ENCODE assay signal across 6 cellular contexts in the genomic region with DNA sequence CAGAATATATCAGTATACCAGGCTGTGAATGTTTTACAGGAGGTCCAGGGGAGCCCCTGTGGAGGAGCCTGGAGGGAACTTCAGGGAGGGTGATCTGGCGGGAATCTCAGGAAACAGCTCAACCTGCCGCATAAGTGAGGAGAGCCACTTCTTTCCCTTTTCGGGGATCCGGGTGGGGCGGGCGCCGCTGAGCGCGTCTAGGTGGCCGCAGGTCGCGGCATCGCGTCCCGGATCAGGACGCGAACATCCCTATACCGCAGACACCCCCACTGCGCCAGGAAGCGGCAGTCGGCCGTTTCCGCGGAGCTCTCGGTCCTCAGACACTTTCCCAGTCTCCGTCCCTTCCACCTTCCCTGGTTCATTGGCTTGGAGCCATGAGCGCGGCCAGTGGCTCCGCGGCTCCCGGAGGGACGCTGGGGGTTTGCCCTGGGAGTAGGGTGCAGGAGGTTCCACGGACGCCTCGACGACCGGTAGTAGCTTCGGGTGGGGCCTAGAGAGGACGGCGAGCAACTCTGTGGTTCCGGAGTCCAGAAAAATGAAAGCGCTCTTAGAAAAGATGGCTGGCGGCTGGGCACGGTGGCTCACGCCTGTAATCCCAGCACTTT. TPM values are rescaled to one million over a fixed set of nuclear protein-coding genes. Genes with fewer than 3 reads are reported as not detected.
A peak's percentile ranks its signal among the peaks of the same experiment; 100 is the strongest.
DNase-seq lines count a peak whose midpoint lies in the region; ATAC-seq lines count a peak whose summit lies in the region.

No MANE protein-coding gene starts in this region.

- DNase-seq in activated naive CD4-positive, alpha-beta T cell treated with Interleukin-2 at 50 U/mL for 16 hours, result peak; percentile 17
- DNase-seq in activated naive CD4-positive, alpha-beta T cell (lab: John Stamatoyannopoulos, UW), result no peak

- no peak overlapping the region for H3K27ac ChIP-seq in urinary bladder (ENCODE audit: low read depth)

- WGBS in urinary bladder, result 17% methylated on average over 45 of the region's 45 CpGs

- H3K27me3 ChIP-seq in iPS-15b (ENCODE audit: control insufficient read depth, insufficient read depth, low read length), result peaks cover 2% of the 10 kb centered on the region

- H3K36me3 ChIP-seq in iPS-15b (ENCODE audit: control insufficient read depth, insufficient read depth, low read length) (no peaks in the 10 kb centered on the region), urinary bladder (ENCODE audit: insufficient read depth) (no peaks in the 10 kb centered on the region)

- peak overlapping the region; percentile 70 for H3K9ac ChIP-seq in iPS-15b (ENCODE audit: low read depth, low read length)

- ATAC-seq in GM18909 (IDR thresholded peaks at IDR 0.05; ENCODE audit: poor library complexity, unreplicated experiment) (no peak), GM18858 (IDR thresholded peaks at IDR 0.05; ENCODE audit: unreplicated experiment) (no peak)

- H3K4me3 ChIP-seq in iPS-15b (ENCODE audit: low read depth, low read length) (peak overlapping the region; percentile 57), urinary bladder (ENCODE audit: low read depth, low read length) (peak overlapping the region; percentile 28)

- H3K4me1 ChIP-seq in iPS-15b (ENCODE audit: control insufficient read depth, insufficient read depth, low read length) (no peaks in the 10 kb centered on the region), urinary bladder (ENCODE audit: insufficient read depth) (no peaks in the 10 kb centered on the region)

- no peaks in the 10 kb centered on the region for H3K9me3 ChIP-seq in iPS-15b (ENCODE audit: control insufficient read depth, insufficient read depth, low read length)

RNA-seq across cellular contexts. Expression of gene ZNF764, which starts 3.1 kb away (rescaled TPM):
- 5.7 TPM for total RNA-seq in urinary bladder
- polyA plus RNA-seq in urinary bladder, result 8.1 TPM

RNA-seq across cellular contexts. Expression of gene ZNF688, which starts 10.2 kb away (rescaled TPM):
- total RNA-seq in urinary bladder, result 10.0 TPM
- 15.6 TPM for polyA plus RNA-seq in urinary bladder

RNA-seq across cellular contexts. Expression of gene ZNF785, which starts 24.2 kb away (rescaled TPM):
- 15.7 TPM for total RNA-seq in urinary bladder
- polyA plus RNA-seq in urinary bladder, result 7.5 TPM

RNA-seq across cellular contexts. Expression of gene ZNF747, which starts 26.7 kb away (rescaled TPM):
- 13.3 TPM for total RNA-seq in urinary bladder
- polyA plus RNA-seq in urinary bladder, result 11.9 TPM

RNA-seq across cellular contexts. Expression of gene ZNF768, which starts 34.9 kb away (rescaled TPM):
- total RNA-seq in urinary bladder, result 17.7 TPM
- polyA plus RNA-seq in urinary bladder, result 50.6 TPM
